In the genomic region with DNA sequence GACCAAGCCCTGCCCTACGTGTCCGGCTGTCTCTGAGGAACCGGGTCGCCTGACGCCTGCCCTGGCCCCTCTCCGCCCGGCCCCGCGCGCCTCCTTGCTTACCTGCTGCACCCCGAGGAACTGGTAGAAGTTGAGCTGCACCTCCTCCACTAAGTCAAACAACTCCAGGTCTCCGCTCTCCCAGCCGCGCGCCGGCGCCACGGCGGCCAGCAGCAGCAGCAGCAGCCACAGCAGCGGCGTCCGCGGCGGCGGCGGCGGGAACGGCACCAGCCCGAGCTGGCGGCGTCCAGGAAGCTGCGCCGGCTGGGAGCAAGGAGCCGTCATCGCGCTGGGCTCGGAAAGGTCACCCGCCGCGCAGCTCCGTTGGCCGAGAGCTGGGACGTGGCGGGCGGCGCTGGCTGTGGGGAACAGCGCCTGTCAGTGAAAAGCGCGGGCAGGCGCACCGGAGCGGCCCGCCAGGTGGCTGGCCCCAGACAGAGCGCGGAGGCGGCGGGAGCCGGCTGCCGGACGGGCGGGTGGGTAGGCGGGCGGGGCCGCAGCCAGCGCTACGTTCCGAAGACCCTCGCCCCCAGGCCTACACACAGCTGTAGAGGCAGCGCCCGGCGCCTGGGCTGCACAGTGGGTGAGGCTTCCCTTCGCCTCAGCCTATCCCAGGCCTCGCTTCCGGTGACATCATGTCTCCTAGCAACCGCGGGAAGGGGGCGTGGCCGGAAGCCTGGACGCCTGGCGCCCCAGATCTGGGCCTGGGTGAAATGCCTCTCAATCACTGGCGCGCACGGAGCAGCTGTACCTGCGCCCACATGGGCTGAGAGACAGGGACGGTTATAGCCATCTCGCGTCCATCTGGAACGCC, we compare ENCODE assay signal across 8 cellular contexts.
DNase-seq lines count a peak whose midpoint lies in the region; ATAC-seq and FAIRE-seq lines count a peak whose summit lies in the region.

A gene with protein sequence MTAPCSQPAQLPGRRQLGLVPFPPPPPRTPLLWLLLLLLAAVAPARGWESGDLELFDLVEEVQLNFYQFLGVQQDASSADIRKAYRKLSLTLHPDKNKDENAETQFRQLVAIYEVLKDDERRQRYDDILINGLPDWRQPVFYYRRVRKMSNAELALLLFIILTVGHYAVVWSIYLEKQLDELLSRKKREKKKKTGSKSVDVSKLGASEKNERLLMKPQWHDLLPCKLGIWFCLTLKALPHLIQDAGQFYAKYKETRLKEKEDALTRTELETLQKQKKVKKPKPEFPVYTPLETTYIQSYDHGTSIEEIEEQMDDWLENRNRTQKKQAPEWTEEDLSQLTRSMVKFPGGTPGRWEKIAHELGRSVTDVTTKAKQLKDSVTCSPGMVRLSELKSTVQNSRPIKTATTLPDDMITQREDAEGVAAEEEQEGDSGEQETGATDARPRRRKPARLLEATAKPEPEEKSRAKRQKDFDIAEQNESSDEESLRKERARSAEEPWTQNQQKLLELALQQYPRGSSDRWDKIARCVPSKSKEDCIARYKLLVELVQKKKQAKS (minus strand): TSS at position 620 of the 853 bp plus-strand sequence. CDS start 296 bp downstream, at position 324.

- H3K9me3 Mint-ChIP-seq in effector memory CD8-positive, alpha-beta T cell, result peaks cover 0 to 2% of the 10 kb centered on the region in 2 donors
- H3K9me3 Mint-ChIP-seq in memory B cell, result no peaks in the 10 kb centered on the region

- FAIRE-seq in HTR-8/SVneo (lab: Jason Lieb, UNC), result peak; percentile 92

- peaks cover 15% of the 10 kb centered on the region for H3K36me3 Mint-ChIP-seq in effector memory CD8-positive, alpha-beta T cell (ENCODE audit: insufficient read depth)
- no peaks in the 10 kb centered on the region for H3K36me3 Mint-ChIP-seq in memory B cell

- peak within 1 kb of the TSS; percentile 80 to 90 for H3K4me3 Mint-ChIP-seq in effector memory CD8-positive, alpha-beta T cell
- H3K4me3 Mint-ChIP-seq in memory B cell, result peak within 1 kb of the TSS; percentile 98

- peak within 1 kb of the TSS; percentile 84 to 94 for H3K27ac Mint-ChIP-seq in effector memory CD8-positive, alpha-beta T cell
- peak within 1 kb of the TSS; percentile 94 for H3K27ac Mint-ChIP-seq in memory B cell

- peak; percentile 95 for ATAC-seq in GM21367 (IDR thresholded peaks at IDR 0.05; ENCODE audit: unreplicated experiment)
- peak; percentile 84 for ATAC-seq in effector memory CD8-positive, alpha-beta T cell (replicated peaks)
- ATAC-seq in memory B cell (ENCODE audit: low read depth), result peak; percentile 88

- peaks cover 18 to 44% of the 10 kb centered on the region in 2 donors for H3K4me1 Mint-ChIP-seq in effector memory CD8-positive, alpha-beta T cell (ENCODE audit: low read depth in 2 of 2)
- H3K4me1 Mint-ChIP-seq in memory B cell, result peaks cover 27% of the 10 kb centered on the region

- H3K27me3 Mint-ChIP-seq in effector memory CD8-positive, alpha-beta T cell, result peaks cover 5 to 10% of the 10 kb centered on the region in 2 donors
- no peaks in the 10 kb centered on the region for H3K27me3 Mint-ChIP-seq in memory B cell

- DNase-seq in COR-L47 (lab: John Stamatoyannopoulos, UW) (peak; percentile 90), HTR-8/SVneo (ENCODE audit: insufficient read length, low spot score) (peak; percentile 88), NOMO-1 treated with DMSO at 0.1 percent for 48 hours (lab: John Stamatoyannopoulos, UW; ENCODE audit: unreplicated experiment) (peak; percentile 92), memory B cell (ENCODE audit: low spot score in 2 of 2) (peak; percentile 97 to 98)
- DNase-seq in activated CD8-positive, alpha-beta memory T cell treated with anti-CD3 and anti-CD28 coated beads for 4 hours (ENCODE audit: low read depth in 2 of 2), result peak; percentile 96 to 98
- peak; percentile 99 for DNase-seq in effector memory CD8-positive, alpha-beta T cell
- DNase-seq in stimulated activated CD8-positive, alpha-beta memory T cell treated with anti-CD3 and anti-CD28 coated beads, Interleukin-12 subunit alpha, Interleukin-12 subunit beta, amount 100 ng/mL, for 24 hours (ENCODE audit: extremely low read depth), result peak; percentile 93

Comparison
In these comparisons a context has a peak if more than half of its experiments do, and no peak if none do; other contexts are left out.
1. Peak in every context shown above with its lines: DNase-seq and ATAC-seq.